ENCODE assay signal across 25 cellular contexts in genomic region chr2:213443952-213444351, GRCh38.
"Had no signal": no experiment of that assay in that cellular context is flagged by ENCODE, and none has a peak within 500 bp of the region (broad histone marks: within the 10 kb centered on the region; RNA-seq: fewer than 3 reads in every experiment).

No MANE protein-coding gene starts in this region.

- DNase-seq: colonic mucosa; effector CD8-positive, alpha-beta T cell; endodermal cell; esophagus squamous epithelium; left ventricle myocardium superior; lower lobe of right lung; natural killer cell; stimulated activated CD4-positive, alpha-beta T cell treated with anti-CD3 and anti-CD28 coated beads, Interleukin-12 subunit alpha, Interleukin-12 subunit beta, amount 100 ng/mL, for 4 hours; stimulated activated CD4-positive, alpha-beta T cell treated with anti-CD3 and anti-CD28 coated beads, Interleukin-1b, Interleukin-23, amount 100 ng/mL, for 48 hours; stimulated activated CD4-positive, alpha-beta T cell treated with anti-CD3 and anti-CD28 coated beads, Interleukin-4, amount 100 ng/mL, for 1 hour; stimulated activated CD8-positive, alpha-beta memory T cell treated with anti-CD3 and anti-CD28 coated beads, Interleukin-4, amount 100 ng/mL, for 48 hours; stimulated activated naive CD4-positive, alpha-beta T cell; stimulated activated naive CD8-positive, alpha-beta T cell treated with anti-CD3 and anti-CD28 coated beads, Interleukin-15, amount 100 ng/mL, for 72 hours; transverse colon; upper lobe of right lung; uterus had no signal

- H3K36me3 Mint-ChIP-seq: memory B cell, natural killer cell had no signal

- H3K4me3 ChIP-seq: colonic mucosa, esophagus squamous epithelium, lower lobe of right lung, right atrium auricular region, smooth muscle cell, suprapubic skin, transverse colon, upper lobe of right lung, uterus had no signal

- H2AFZ ChIP-seq: parathyroid adenoma had no signal

- ATAC-seq: left ventricle myocardium superior; lower lobe of right lung; natural killer cell; sciatic nerve; stimulated activated naive CD8-positive, alpha-beta T cell treated with anti-CD3 and anti-CD28 coated beads, Interleukin-15, amount 100 ng/mL, for 72 hours; upper lobe of right lung had no signal

- H3K27me3 ChIP-seq: colonic mucosa, right atrium auricular region, suprapubic skin, transverse colon, upper lobe of right lung, uterus had no signal

- H3K4me2 ChIP-seq: smooth muscle cell had no signal

- H3K79me2 ChIP-seq: parathyroid adenoma had no signal

- H3K36me3 ChIP-seq: colonic mucosa, esophagus squamous epithelium, lower lobe of right lung, right atrium auricular region, suprapubic skin, transverse colon, upper lobe of right lung, uterus had no signal

- H3K9me3 ChIP-seq: colonic mucosa, transverse colon, upper lobe of right lung had no signal

- H3K27ac ChIP-seq: colonic mucosa, esophagus squamous epithelium, lower lobe of right lung, parathyroid adenoma, right atrium auricular region, suprapubic skin, transverse colon, upper lobe of right lung, uterus had no signal

- H3K4me1 Mint-ChIP-seq: endodermal cell; memory B cell; natural killer cell; stimulated activated naive CD8-positive, alpha-beta T cell treated with anti-CD3 and anti-CD28 coated beads, Interleukin-15, amount 100 ng/mL, for 72 hours had no signal

- FAIRE-seq: keratinocyte had no signal

- H3K27me3 Mint-ChIP-seq: dendritic cell treated with granulocyte-macrophage colony-stimulating factor and Interleukin-4, amounts not matched to agents 40 ng/mL and 50 ng/mL, for 4 days; memory B cell; progenitor cell of endocrine pancreas; stimulated activated naive CD8-positive, alpha-beta T cell treated with anti-CD3 and anti-CD28 coated beads, Interleukin-15, amount 100 ng/mL, for 72 hours had no signal

- H3K4me3 Mint-ChIP-seq: dendritic cell treated with granulocyte-macrophage colony-stimulating factor and Interleukin-4, amounts not matched to agents 40 ng/mL and 50 ng/mL, for 4 days; endodermal cell; memory B cell; natural killer cell; stimulated activated naive CD8-positive, alpha-beta T cell treated with anti-CD3 and anti-CD28 coated beads, Interleukin-15, amount 100 ng/mL, for 72 hours had no signal

- H3K4me1 ChIP-seq: colonic mucosa, esophagus squamous epithelium, lower lobe of right lung, parathyroid adenoma, right atrium auricular region, suprapubic skin, transverse colon, upper lobe of right lung, uterus had no signal
